ENCODE assay signal across 16 cellular contexts in the genomic region with DNA sequence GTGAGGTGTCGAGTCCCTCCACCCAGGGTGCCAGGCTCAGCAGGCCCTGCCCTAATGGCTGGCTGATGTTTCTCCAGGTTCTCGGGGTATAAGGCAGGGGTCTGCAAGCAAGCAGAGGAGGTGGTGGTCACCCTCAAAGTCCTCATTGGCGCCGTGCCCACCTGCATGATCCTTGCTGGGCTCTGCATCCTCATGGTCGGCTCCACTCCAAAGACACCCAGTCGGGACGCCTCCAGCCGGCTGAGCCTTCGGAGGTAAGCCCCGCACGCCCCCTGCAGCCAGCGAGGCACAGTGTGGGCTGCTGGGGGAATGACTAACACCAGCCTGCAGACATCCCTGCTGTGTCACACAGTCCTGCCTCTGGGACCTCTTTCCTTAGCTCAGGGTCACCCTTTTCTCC. TPM values are rescaled to one million over a fixed set of nuclear protein-coding genes. Genes with fewer than 3 reads are reported as not detected.
DNase-seq lines count a peak whose midpoint lies in the region; ATAC-seq and TF ChIP-seq lines count a peak whose summit lies in the region.
"Had no signal": no experiment of that assay in that cellular context is flagged by ENCODE, and none has a peak within 500 bp of the region (broad histone marks: within the 10 kb centered on the region; RNA-seq: fewer than 3 reads in every experiment).

No MANE protein-coding gene starts in this region.

- intact Hi-C loops in PC-3 (cut with micrococcal nuclease): no loop called here
- intact Hi-C loops in sciatic nerve (cut with DNase I): no loop called here
- intact Hi-C loops in CD4-positive, alpha-beta T cell (cut with DNase I, micrococcal nuclease): no loop called here

- no peaks in the 10 kb centered on the region for H3K27me3 Mint-ChIP-seq in activated CD8-positive, alpha-beta memory T cell treated with anti-CD3 and anti-CD28 coated beads, Interleukin-2, amount 10 ng/mL, durations not matched to agents 7 days and 5 days
- H3K27me3 Mint-ChIP-seq in CD4-positive, alpha-beta T cell: no peaks in the 10 kb centered on the region

- peak; percentile 34 for DNase-seq in activated CD8-positive, alpha-beta memory T cell treated with anti-CD3 and anti-CD28 coated beads, Interleukin-2, amount 50 U/mL, for 48 hours
- DNase-seq in activated CD8-positive, alpha-beta memory T cell treated with anti-CD3 and anti-CD28 coated beads, Interleukin-2, amount 10 ng/mL, durations not matched to agents 7 days and 5 days: no peak
- DNase-seq in PC-3 (no peak), fibroblast of lung (ENCODE audit: low read depth in 2 of 2) (peak; percentile 15 to 29), sciatic nerve (ENCODE audit: low spot score) (no peak), Peyer's patch (no peak)
- no peak for DNase-seq in CD4-positive, alpha-beta T cell
- DNase-seq: activated naive CD4-positive, alpha-beta T cell treated with Interleukin-2 at 50 U/mL for 16 hours; cortex of kidney; DMS79; NCI-H2107; nephron progenitor cell had no signal

- peaks cover 5% of the 10 kb centered on the region for H3K36me3 Mint-ChIP-seq in activated CD8-positive, alpha-beta memory T cell treated with anti-CD3 and anti-CD28 coated beads, Interleukin-2, amount 10 ng/mL, durations not matched to agents 7 days and 5 days
- peaks cover 58% of the 10 kb centered on the region for H3K36me3 Mint-ChIP-seq in CD4-positive, alpha-beta T cell (ENCODE audit: low read depth)

- H2AFZ ChIP-seq in PC-3 (ENCODE audit: low read length) (no peak overlapping the region), fibroblast of lung (ENCODE audit: low read length) (no peak overlapping the region)

- H3K4me3 Mint-ChIP-seq in activated CD8-positive, alpha-beta memory T cell treated with anti-CD3 and anti-CD28 coated beads, Interleukin-2, amount 10 ng/mL, durations not matched to agents 7 days and 5 days: no peak overlapping the region
- no peak overlapping the region for H3K4me3 Mint-ChIP-seq in CD4-positive, alpha-beta T cell
- H3K4me3 Mint-ChIP-seq: nephron progenitor cell had no signal

- no peak overlapping the region for H3K27ac Mint-ChIP-seq in activated CD8-positive, alpha-beta memory T cell treated with anti-CD3 and anti-CD28 coated beads, Interleukin-2, amount 10 ng/mL, durations not matched to agents 7 days and 5 days
- H3K27ac Mint-ChIP-seq in CD4-positive, alpha-beta T cell: no peak overlapping the region

- TF ChIP-seq CTCF in PC-3 (conservative IDR thresholded peaks at IDR 0.05; ENCODE audit: low read depth, low read length) (0 out of 2 replicates have a peak, but pooled peaks have one; percentile 14), fibroblast of lung (conservative IDR thresholded peaks at IDR 0.05 in 1 of 2, IDR thresholded peaks at IDR 0.05 in 1 of 2; ENCODE audit: low read depth in 1 of 2, low read length in 2 of 2) (peak; percentile 12 to 31), Peyer's patch (IDR thresholded peaks at IDR 0.05) (no peak)
- TF ChIP-seq CTCF in CD4-positive, alpha-beta T cell (IDR thresholded peaks at IDR 0.05): no peak

- CTCF ChIA-PET in activated CD8-positive, alpha-beta memory T cell treated with anti-CD3 and anti-CD28 coated beads, Interleukin-2, amount 10 ng/mL, durations not matched to agents 7 days and 5 days (lab: Charles Lee): no interaction called here
- CTCF ChIA-PET in PC-3 (lab: Charles Lee): no interaction called here
- CTCF ChIA-PET in CD4-positive, alpha-beta T cell (lab: Charles Lee): no interaction called here

- no peak for TF ChIP-seq POLR2A in Peyer's patch (IDR thresholded peaks at IDR 0.05)

- no peak overlapping the region for H3K27ac ChIP-seq in PC-3 (ENCODE audit: low read length)
- H3K27ac ChIP-seq in fibroblast of lung (ENCODE audit: insufficient read depth, low read length): no peak overlapping the region
- H3K27ac ChIP-seq in Peyer's patch: no peak overlapping the region
- H3K27ac ChIP-seq in CD4-positive, alpha-beta T cell (ENCODE audit: low read depth, low read length): no peak overlapping the region
- H3K27ac ChIP-seq: skin epidermis, tibial nerve had no signal

- no peaks in the 10 kb centered on the region for H3K79me2 ChIP-seq in PC-3 (ENCODE audit: low read length)
- H3K79me2 ChIP-seq in fibroblast of lung (ENCODE audit: control insufficient read depth, insufficient read depth, low read length): no peaks in the 10 kb centered on the region

- H3K4me2 ChIP-seq in PC-3 (ENCODE audit: low read length) (no peak overlapping the region), fibroblast of lung (ENCODE audit: extremely low read depth, insufficient read depth, low read length) (no peak overlapping the region)

- H4K20me1 ChIP-seq in PC-3 (ENCODE audit: low read length) (no peaks in the 10 kb centered on the region), fibroblast of lung (ENCODE audit: control insufficient read depth, extremely low read depth, insufficient read depth, low read length) (no peaks in the 10 kb centered on the region)

- H3K4me1 ChIP-seq in PC-3 (ENCODE audit: insufficient read depth, low read length): peaks cover 17% of the 10 kb centered on the region
- no peaks in the 10 kb centered on the region for H3K4me1 ChIP-seq in fibroblast of lung (ENCODE audit: control insufficient read depth, extremely low read depth, insufficient read depth, low read length)
- no peaks in the 10 kb centered on the region for H3K4me1 ChIP-seq in Peyer's patch
- H3K4me1 ChIP-seq: tibial nerve had no signal

- H3K4me3 ChIP-seq in PC-3 (ENCODE audit: low read length): no peak overlapping the region
- no peak overlapping the region for H3K4me3 ChIP-seq in fibroblast of lung (replicated peaks in 1 of 4; ENCODE audit: control extremely low read depth in 1 of 4, insufficient read depth in 1 of 4, low read depth in 3 of 4, low read length in 4 of 4)
- no peak overlapping the region for H3K4me3 ChIP-seq in Peyer's patch
- H3K4me3 ChIP-seq: skin epidermis, tibial nerve had no signal

- H3K27me3 ChIP-seq in PC-3 (ENCODE audit: low read length) (no peaks in the 10 kb centered on the region), fibroblast of lung (ENCODE audit: control insufficient read depth, insufficient read depth, low read length) (no peaks in the 10 kb centered on the region), Peyer's patch (no peaks in the 10 kb centered on the region)
- no peaks in the 10 kb centered on the region for H3K27me3 ChIP-seq in CD4-positive, alpha-beta T cell (ENCODE audit: control insufficient read depth, insufficient read depth, low read length)
- H3K27me3 ChIP-seq: tibial nerve had no signal

- H3F3A ChIP-seq in PC-3 (ENCODE audit: low read length, unreplicated experiment): no peaks in the 10 kb centered on the region

- H3K9me3 ChIP-seq in PC-3 (ENCODE audit: low read length) (no peaks in the 10 kb centered on the region), fibroblast of lung (ENCODE audit: control insufficient read depth, insufficient read depth, low read depth, low read length) (no peaks in the 10 kb centered on the region), Peyer's patch (no peaks in the 10 kb centered on the region)
- H3K9me3 ChIP-seq in CD4-positive, alpha-beta T cell (ENCODE audit: control insufficient read depth, low read length): no peaks in the 10 kb centered on the region
- H3K9me3 ChIP-seq: tibial nerve had no signal

- no peaks in the 10 kb centered on the region for H3K9me2 ChIP-seq in PC-3 (replicated peaks; ENCODE audit: low read length)

- H3K9me3 Mint-ChIP-seq in activated CD8-positive, alpha-beta memory T cell treated with anti-CD3 and anti-CD28 coated beads, Interleukin-2, amount 10 ng/mL, durations not matched to agents 7 days and 5 days (ENCODE audit: low read depth): no peaks in the 10 kb centered on the region
- H3K9me3 Mint-ChIP-seq in CD4-positive, alpha-beta T cell: no peaks in the 10 kb centered on the region
- H3K9me3 Mint-ChIP-seq: nephron progenitor cell had no signal

- H3K9ac ChIP-seq in PC-3 (ENCODE audit: low read length): no peak overlapping the region
- H3K9ac ChIP-seq in fibroblast of lung (ENCODE audit: insufficient read depth, low read length): no peak overlapping the region

- POLR2A ChIA-PET in PC-3 (lab: Charles Lee; ENCODE audit: unreplicated experiment): no interaction called here
- POLR2A ChIA-PET in CD4-positive, alpha-beta T cell (lab: Charles Lee): no interaction called here

- no TSS peak for BruUV-seq in PC-3 (replicated peaks; lab: Mats Ljungman, UMichigan)

- H3K4me1 Mint-ChIP-seq in activated CD8-positive, alpha-beta memory T cell treated with anti-CD3 and anti-CD28 coated beads, Interleukin-2, amount 10 ng/mL, durations not matched to agents 7 days and 5 days: no peaks in the 10 kb centered on the region
- no peaks in the 10 kb centered on the region for H3K4me1 Mint-ChIP-seq in CD4-positive, alpha-beta T cell (ENCODE audit: low read depth)
- H3K4me1 Mint-ChIP-seq: nephron progenitor cell had no signal

- H3K36me3 ChIP-seq in PC-3 (ENCODE audit: low read depth, low read length) (peaks cover 4% of the 10 kb centered on the region; the same call in 1 of the 2 replicates), fibroblast of lung (ENCODE audit: control insufficient read depth, insufficient read depth, low read length) (peaks cover 6% of the 10 kb centered on the region), Peyer's patch (peaks cover 0 to 11% (median 0%) of the 10 kb centered on the region in 3 donors)

- ATAC-seq in activated CD8-positive, alpha-beta memory T cell treated with anti-CD3 and anti-CD28 coated beads, Interleukin-2, amount 10 ng/mL, durations not matched to agents 7 days and 5 days: no peak
- ATAC-seq in PC-3 (no peak), sciatic nerve (peak; percentile 45), GM18520 (IDR thresholded peaks at IDR 0.05; ENCODE audit: unreplicated experiment) (no peak)
- no peak for ATAC-seq in CD4-positive, alpha-beta T cell (ENCODE audit: poor library complexity)

RNA-seq across cellular contexts. Expression of a gene that starts 14.1 kb away (rescaled TPM):
- not detected for total RNA-seq in activated CD8-positive, alpha-beta memory T cell treated with anti-CD3 and anti-CD28 coated beads, Interleukin-2, amount 10 ng/mL, durations not matched to agents 7 days and 5 days
- total RNA-seq in PC-3 (2014; rRNA removed) (not detected in 2 replicates), fibroblast of lung (0.17 TPM in 1 of 2 replicates, not detected in the other), sciatic nerve (0.67 TPM), Peyer's patch (not detected)
- polyA plus RNA-seq in fibroblast of lung: 0.08 and 0.10 TPM in 2 replicates
- polyA plus RNA-seq in fibroblast of lung (2012): 0.19 and 0.24 TPM in 2 replicates
- 0.16 and 3.9 TPM in 2 replicates for polyA minus RNA-seq in fibroblast of lung (ENCODE audit: low replicate concordance)
- total RNA-seq in CD4-positive, alpha-beta T cell: under 1 TPM; 0.28 to 0.30 TPM
- total RNA-seq: glomerular endothelial cell had no signal

RNA-seq across cellular contexts. Expression of a gene that starts 23.2 kb away (rescaled TPM):
- 10 to 100 TPM; 22.8 to 26.5 TPM for total RNA-seq in activated CD8-positive, alpha-beta memory T cell treated with anti-CD3 and anti-CD28 coated beads, Interleukin-2, amount 10 ng/mL, durations not matched to agents 7 days and 5 days
- total RNA-seq in PC-3 (2014; rRNA removed): 5.6 and 11.5 TPM in 2 replicates
- total RNA-seq in fibroblast of lung: 9.5 and 10.4 TPM in 2 replicates
- 10.2 and 11.0 TPM in 2 replicates for polyA plus RNA-seq in fibroblast of lung
- polyA plus RNA-seq in fibroblast of lung (2012): 4.0 and 6.4 TPM in 2 replicates
- polyA minus RNA-seq in fibroblast of lung (ENCODE audit: low replicate concordance): 11.1 and 36.8 TPM in 2 replicates
- total RNA-seq in sciatic nerve: 11.8 TPM
- total RNA-seq in Peyer's patch: 1 to 10 TPM; 3.3 to 5.8 (median 3.7) TPM
- total RNA-seq in CD4-positive, alpha-beta T cell: 1 to 10 TPM; 1.4 to 2.0 TPM

RNA-seq across cellular contexts. Expression of a gene that starts 25.5 kb away (rescaled TPM):
- total RNA-seq in activated CD8-positive, alpha-beta memory T cell treated with anti-CD3 and anti-CD28 coated beads, Interleukin-2, amount 10 ng/mL, durations not matched to agents 7 days and 5 days: 1 to 10 TPM; 4.6 to 5.5 TPM
- total RNA-seq in PC-3 (2014; rRNA removed) (2.1 and 2.7 TPM in 2 replicates), fibroblast of lung (4.9 and 12.1 TPM in 2 replicates), sciatic nerve (11.1 TPM), Peyer's patch (10 to 100 TPM in 2 of 4 donors, 1 to 10 TPM in 2; 6.7 to 16.3 (median 10.9) TPM)
- 11.9 and 18.0 TPM in 2 replicates for polyA plus RNA-seq in fibroblast of lung
- 9.9 and 12.1 TPM in 2 replicates for polyA plus RNA-seq in fibroblast of lung (2012)
- 2.4 and 5.9 TPM in 2 replicates for polyA minus RNA-seq in fibroblast of lung (ENCODE audit: low replicate concordance)
- under 1 TPM in 1 of 2 experiments, not detected in 1; 0.47 TPM for total RNA-seq in CD4-positive, alpha-beta T cell

RNA-seq across cellular contexts. Expression of a gene that starts 52.1 kb away (rescaled TPM):
- 100 to 1,000 TPM in 1 of 2 experiments, 10 to 100 TPM in 1; 85.4 to 115 TPM for total RNA-seq in activated CD8-positive, alpha-beta memory T cell treated with anti-CD3 and anti-CD28 coated beads, Interleukin-2, amount 10 ng/mL, durations not matched to agents 7 days and 5 days
- total RNA-seq in PC-3 (2014; rRNA removed) (139 and 220 TPM in 2 replicates), fibroblast of lung (134 and 155 TPM in 2 replicates), sciatic nerve (62.5 TPM), Peyer's patch (100 to 1,000 TPM in 2 of 4 donors, 10 to 100 TPM in 2; 75.9 to 138 (median 91.9) TPM)
- polyA plus RNA-seq in fibroblast of lung: 206 and 210 TPM in 2 replicates
- 151 and 185 TPM in 2 replicates for polyA plus RNA-seq in fibroblast of lung (2012)
- polyA minus RNA-seq in fibroblast of lung (ENCODE audit: low replicate concordance): 3.1 and 11.0 TPM in 2 replicates
- 10 to 100 TPM; 59.8 to 62.6 TPM for total RNA-seq in CD4-positive, alpha-beta T cell

Comparison
In these comparisons a context has a peak if more than half of its experiments do, and no peak if none do; other contexts are left out.
1. DNase-seq: peak in activated CD8-positive, alpha-beta memory T cell treated with anti-CD3 and anti-CD28 coated beads, Interleukin-2, amount 50 U/mL, for 48 hours (single experiment) and fibroblast of lung (2 of 2); none in activated CD8-positive, alpha-beta memory T cell treated with anti-CD3 and anti-CD28 coated beads, Interleukin-2, amount 10 ng/mL, durations not matched to agents 7 days and 5 days (single experiment), PC-3 (single experiment), sciatic nerve (single experiment), Peyer's patch (0 of 3) and CD4-positive, alpha-beta T cell (0 of 10).
2. CTCF ChIP-seq: peak in PC-3 (single experiment) and fibroblast of lung (2 of 2); none in Peyer's patch (0 of 6) and CD4-positive, alpha-beta T cell (single experiment).